In genomic region chr19:4518345-4519171, GRCh38 we compare ENCODE assay signal across 8 cellular contexts. TPM values are rescaled to one million over a fixed set of nuclear protein-coding genes. Genes with fewer than 3 reads are reported as not detected.
DNase-seq lines count a peak whose midpoint lies in the region; ATAC-seq and TF ChIP-seq lines count a peak whose summit lies in the region.
"Had no signal": no experiment of that assay in that cellular context is flagged by ENCODE, and none has a peak within 500 bp of the region (broad histone marks: within the 10 kb centered on the region; RNA-seq: fewer than 3 reads in every experiment).

Gene PLIN4, minus strand, starts transcription at chr19:4518486. Its CDS starts 214 bp downstream, at chr19:4518272.

- CTCF ChIA-PET in Panc1 (lab: Charles Lee), result interaction anchor here (0.6 kb wide), 1 partner anchor 166 kb away, joined by 4 read pairs; no protein-coding TSS in a partner anchor

- DNase-seq in Panc1 (ENCODE audit: low read depth, low spot score) (no peak), medulla oblongata (ENCODE audit: extremely low spot score) (peak; percentile 78), transverse colon (peak; percentile 60), dermis blood vessel endothelial cell (no peak), NCI-H345 (lab: John Stamatoyannopoulos, UW) (no peak)

- in situ Hi-C loops in Panc1 (cut with HindIII; ENCODE audit: low pct_unique_long_range_greater_than_20kb, low sequenced_read_pairs) (no loop called here), transverse colon (cut with MboI; ENCODE audit: low pct_ligation_motif_present in 1 of 4, low pct_unique_long_range_greater_than_20kb in 1 of 4, low sequenced_read_pairs in 3 of 4) (no loop called here)

- no peak for TF ChIP-seq CTCF in Panc1 (IDR thresholded peaks at IDR 0.05)
- no peak for TF ChIP-seq CTCF in transverse colon (IDR thresholded peaks at IDR 0.05)

- peaks cover 19% of the 10 kb centered on the region for H3K4me1 ChIP-seq in Panc1 (ENCODE audit: control insufficient read depth, insufficient read depth, low read length)
- peaks cover 8 to 12% of the 10 kb centered on the region in 2 donors for H3K4me1 ChIP-seq in esophagus (ENCODE audit: control insufficient read depth in 2 of 2, insufficient read depth in 2 of 2, low read length in 1 of 2)
- peaks cover 0 to 7% (median 3%) of the 10 kb centered on the region in 4 donors for H3K4me1 ChIP-seq in transverse colon

- TF ChIP-seq POLR2A in transverse colon (IDR thresholded peaks at IDR 0.05), result peak; percentile 46

- TF ChIP-seq EP300 in transverse colon (IDR thresholded peaks at IDR 0.05; ENCODE audit: low read depth), result no peak

- BruUV-seq in Panc1 (replicated peaks; lab: Mats Ljungman, UMichigan), result no TSS peak

- peak; percentile 75 for ATAC-seq in Panc1
- ATAC-seq in HG03460 (IDR thresholded peaks at IDR 0.05; ENCODE audit: unreplicated experiment), result no peak
- ATAC-seq: GM12878 had no signal

- H3K27ac ChIP-seq in Panc1 (ENCODE audit: low read length) (peak within 1 kb of the TSS; percentile 75; the same call in 1 of the 2 replicates), esophagus (ENCODE audit: low read depth in 2 of 2, low read length in 1 of 2) (peak within 1 kb of the TSS; percentile 45 to 90), transverse colon (peak within 1 kb of the TSS; percentile 67 to 94 (median 83))

- POLR2A ChIA-PET in Panc1 (lab: Charles Lee), result interaction anchor here (0.5 to 0.6 kb wide), 2 partner anchors 11 to 27 kb away, joined by 3 to 4 read pairs; no protein-coding TSS in a partner anchor

- no peaks in the 10 kb centered on the region for H3K36me3 ChIP-seq in Panc1 (ENCODE audit: control insufficient read depth, insufficient read depth, low read length)
- no peaks in the 10 kb centered on the region for H3K36me3 ChIP-seq in esophagus (ENCODE audit: control insufficient read depth in 2 of 2, insufficient read depth in 2 of 2, low read length in 1 of 2)
- no peaks in the 10 kb centered on the region for H3K36me3 ChIP-seq in transverse colon

- 44 to 56% methylated on average over 34 of the region's 34 CpGs for WGBS in esophagus, 2 donors
- WGBS in transverse colon (ENCODE audit: low coverage in 1 of 2), 2 donors, result 66 to 70% methylated on average over 4 to 34 of the region's 34 CpGs

- no peaks in the 10 kb centered on the region for H3K27me3 ChIP-seq in Panc1 (ENCODE audit: control insufficient read depth, insufficient read depth, low read length)
- H3K27me3 ChIP-seq in esophagus (ENCODE audit: control insufficient read depth in 1 of 2, insufficient read depth in 2 of 2, low read length in 2 of 2), result no peaks in the 10 kb centered on the region
- peaks cover 5% of the 10 kb centered on the region for H3K27me3 ChIP-seq in transverse colon

- H3K9me3 ChIP-seq in Panc1 (ENCODE audit: control insufficient read depth, insufficient read depth, low read depth, low read length) (no peaks in the 10 kb centered on the region), esophagus (ENCODE audit: control insufficient read depth in 2 of 2, insufficient read depth in 1 of 2, low read depth in 1 of 2, low read length in 1 of 2) (no peaks in the 10 kb centered on the region), transverse colon (no peaks in the 10 kb centered on the region)

- intact Hi-C loops in Panc1 (cut with micrococcal nuclease; ENCODE audit: unreplicated experiment) (no loop called here), transverse colon (cut with DNase I; ENCODE audit: low total_unique reads) (no loop called here)

- H3K4me3 ChIP-seq in Panc1 (ENCODE audit: low read depth in 2 of 2, low read length in 2 of 2) (peak within 1 kb of the TSS; percentile 19 to 31), esophagus (ENCODE audit: low read depth in 1 of 2, low read length in 2 of 2) (peak within 1 kb of the TSS; percentile 8 to 24), transverse colon (peak within 1 kb of the TSS; percentile 21 to 36 (median 29))
- H3K4me3 ChIP-seq: GM12878 had no signal

RNA-seq across cellular contexts. Expression of gene PLIN4, which starts in this region (rescaled TPM):
- 10.2 TPM for total RNA-seq in Panc1 (2021; ENCODE audit: unreplicated experiment)
- 19.9 TPM for polyA plus RNA-seq in Panc1 (2012; ENCODE audit: insufficient read length)
- 1 to 10 TPM; 2.8 to 4.1 TPM for polyA plus RNA-seq in esophagus
- total RNA-seq in transverse colon, result 10 to 100 TPM in 3 of 4 donors, 1 to 10 TPM in 1; 8.9 to 33.7 (median 22.2) TPM
- total RNA-seq in dermis blood vessel endothelial cell, result 1.1 and 1.5 TPM in 2 replicates

Comparison
In these comparisons a context has a peak if more than half of its experiments do, and no peak if none do; other contexts are left out.
1. DNase-seq: peak in medulla oblongata (single experiment) and transverse colon (single experiment); none in Panc1 (single experiment), dermis blood vessel endothelial cell (single experiment) and NCI-H345 (single experiment).
2. Peak in every context shown above with its lines, with median percentiles within 50 percentile points of each other: H3K27ac ChIP-seq and H3K4me3 ChIP-seq.